In genomic region chrX:13776387-13776786, GRCh38 we compare ENCODE assay signal across 1 cellular context.
TF ChIP-seq lines count a peak whose summit lies in the region.

No MANE protein-coding gene starts in this region.

TF ChIP-seq in SK-N-SH treated with all-trans-retinoic acid at 6 μM for 48 hours, 23 proteins besides CTCF, POLR2A, EP300 and RAD21 (continued from another document):
- no peak for TF ChIP-seq POU6F1 (CRISPR knock-in tag; IDR thresholded peaks at IDR 0.05; ENCODE audit: borderline replicate concordance, low read depth)
